8 cellular contexts compared by ENCODE assay signal in genomic region chr3:136195258-136196063, GRCh38. TPM values are rescaled to one million over a fixed set of nuclear protein-coding genes. Genes with fewer than 3 reads are reported as not detected.
DNase-seq lines count a peak whose midpoint lies in the region; ATAC-seq and TF ChIP-seq lines count a peak whose summit lies in the region.

No MANE protein-coding gene starts in this region.

- H3K9me3 ChIP-seq in PC-3 (ENCODE audit: low read length), result no peaks in the 10 kb centered on the region
- H3K9me3 ChIP-seq in thymus (ENCODE audit: control insufficient read depth), result no peaks in the 10 kb centered on the region

- peak overlapping the region; percentile 98 for H3K9ac ChIP-seq in PC-3 (ENCODE audit: low read length)

- CTCF ChIA-PET in PC-3 (lab: Charles Lee), result no interaction called here

- TF ChIP-seq CTCF in PC-3 (conservative IDR thresholded peaks at IDR 0.05; ENCODE audit: low read depth, low read length), result no peak
- TF ChIP-seq CTCF in omental fat pad (IDR thresholded peaks at IDR 0.05), result no peak

- H3K4me3 ChIP-seq in PC-3 (ENCODE audit: low read length) (peak overlapping the region; percentile 100), thymus (ENCODE audit: low read length) (peak overlapping the region; percentile 95)

- BruUV-seq in PC-3 (replicated peaks; lab: Mats Ljungman, UMichigan), result no TSS peak

- no peaks in the 10 kb centered on the region for H3K9me2 ChIP-seq in PC-3 (replicated peaks; ENCODE audit: low read length)

- no peaks in the 10 kb centered on the region for H3K27me3 ChIP-seq in PC-3 (ENCODE audit: low read length)
- no peaks in the 10 kb centered on the region for H3K27me3 ChIP-seq in thymus (ENCODE audit: control insufficient read depth, insufficient read depth)

- peaks cover 48% of the 10 kb centered on the region for H4K20me1 ChIP-seq in PC-3 (ENCODE audit: low read length)

- DNase-seq in D341Med (ENCODE audit: low spot score) (peak; percentile 85), PC-3 (peak; percentile 51), glomerular visceral epithelial cell (ENCODE audit: extremely low spot score) (peak; percentile 80), omental fat pad (ENCODE audit: low spot score) (peak; percentile 51)
- DNase-seq in activated naive CD4-positive, alpha-beta T cell treated with anti-CD3 and anti-CD28 coated beads, Interleukin-2, amount 50 U/mL, for 16 hours, result peak; percentile 77

- no peaks in the 10 kb centered on the region for H3F3A ChIP-seq in PC-3 (ENCODE audit: low read length, unreplicated experiment)

- WGBS in thymus, result under 1% methylated on average over 103 of the region's 103 CpGs

- intact Hi-C loops in PC-3 (cut with micrococcal nuclease), result loop anchor here (1.0 to 2.0 kb wide), 3 partner anchors 43 to 117 kb away; partner anchors contain the start of gene PCCB

- peaks cover 18% of the 10 kb centered on the region for H3K4me1 ChIP-seq in PC-3 (ENCODE audit: insufficient read depth, low read length)
- H3K4me1 ChIP-seq in thymus (ENCODE audit: control insufficient read depth, insufficient read depth, low read length), result peaks cover 7% of the 10 kb centered on the region

- ATAC-seq in GM19397 (IDR thresholded peaks at IDR 0.05; ENCODE audit: unreplicated experiment) (peak; percentile 41), HG03558 (IDR thresholded peaks at IDR 0.05; ENCODE audit: extremely low read depth, unreplicated experiment) (peak; percentile 3), PC-3 (peak; percentile 27), omental fat pad (ENCODE audit: low FRiP score) (peak; percentile 63)

- POLR2A ChIA-PET in PC-3 (lab: Charles Lee; ENCODE audit: unreplicated experiment), result interaction anchor here (0.7 kb wide), 1 partner anchor 105 kb away, joined by 4 read pairs; no protein-coding TSS in a partner anchor

- peak overlapping the region; percentile 78 for H2AFZ ChIP-seq in PC-3 (ENCODE audit: low read length)

- H3K4me2 ChIP-seq in PC-3 (ENCODE audit: low read length), result peak overlapping the region; percentile 86

- H3K27ac ChIP-seq in PC-3 (ENCODE audit: low read length) (peak overlapping the region; percentile 98), thymus (ENCODE audit: low read depth) (peak overlapping the region; percentile 99)

- no peaks in the 10 kb centered on the region for H3K36me3 ChIP-seq in PC-3 (ENCODE audit: low read depth, low read length)
- H3K36me3 ChIP-seq in thymus (ENCODE audit: control insufficient read depth, insufficient read depth), result no peaks in the 10 kb centered on the region

- H3K79me2 ChIP-seq in PC-3 (ENCODE audit: low read length), result peaks cover 56% of the 10 kb centered on the region

RNA-seq across cellular contexts. Expression of gene MSL2, which starts 0.7 kb away (rescaled TPM):
- total RNA-seq in PC-3 (2014; rRNA removed), result 7.9 and 22.2 TPM in 2 replicates
- total RNA-seq in omental fat pad, result 10 to 100 TPM; 17.7 to 35.3 (median 30.0) TPM
- 37.4 TPM for polyA plus RNA-seq in thymus

RNA-seq across cellular contexts. Expression of gene PCCB, which starts 54.7 kb away (rescaled TPM):
- total RNA-seq in PC-3 (2014; rRNA removed), result 53.5 and 58.2 TPM in 2 replicates
- total RNA-seq in omental fat pad, result 10 to 100 TPM; 22.2 to 37.9 (median 29.0) TPM
- 13.5 TPM for polyA plus RNA-seq in thymus

Comparison
In these comparisons a context has a peak if more than half of its experiments do, and no peak if none do; other contexts are left out.
1. Peak in every context shown above with its lines: DNase-seq, ATAC-seq, H3K4me3 ChIP-seq and H3K27ac ChIP-seq.
2. ATAC-seq: peak in every context shown above with its lines; median percentile 63 in omental fat pad; 41 in GM19397; 27 in PC-3; 3 in HG03558.